ENCODE assay signal across 8 cellular contexts in genomic region chr21:37267269-37268185, GRCh38. TPM values are rescaled to one million over a fixed set of nuclear protein-coding genes. Genes with fewer than 3 reads are reported as not detected.
A peak's percentile ranks its signal among the peaks of the same experiment; 100 is the strongest.
DNase-seq lines count a peak whose midpoint lies in the region; ATAC-seq, FAIRE-seq and TF ChIP-seq lines count a peak whose summit lies in the region.

Gene VPS26C, minus strand, starts transcription at chr21:37267334. Its CDS starts 40 bp downstream, at chr21:37267294.

- TF ChIP-seq CTCF in WI38 (IDR thresholded peaks at IDR 0.05; ENCODE audit: low read depth, low read length): no peak
- TF ChIP-seq CTCF in bronchial epithelial cell (IDR thresholded peaks at IDR 0.05; ENCODE audit: insufficient read depth, low read length, severe bottlenecking): no peak

- DNase-seq in ACHN: peak; percentile 98
- peak; percentile 98 for DNase-seq in NCI-H2227 treated with DMSO at 0.1 percent for 48 hours (lab: John Stamatoyannopoulos, UW)
- peak; percentile 98 for DNase-seq in bronchial epithelial cell (ENCODE audit: low read depth)
- peak; percentile 90 for DNase-seq in iPS-NIHi11 (ENCODE audit: low spot score)
- DNase-seq in small intestine: peak; percentile 99

- H3K9me3 ChIP-seq in small intestine (ENCODE audit: control insufficient read depth, low read depth): no peaks in the 10 kb centered on the region

- in situ Hi-C loops in ACHN (cut with HindIII; ENCODE audit: low pct_ligation_motif_present, low pct_unique_long_range_greater_than_20kb, low sequenced_read_pairs): no loop called here

- peak within 1 kb of the TSS; percentile 98 for H3K27ac ChIP-seq in small intestine (ENCODE audit: low read depth in 1 of 2, low read length in 1 of 2)

- peaks cover 0 to 6% of the 10 kb centered on the region in 2 donors for H3K4me1 ChIP-seq in small intestine (ENCODE audit: control insufficient read depth in 2 of 2, insufficient read depth in 1 of 2, low read depth in 1 of 2, low read length in 1 of 2)

- peak within 1 kb of the TSS; percentile 85 for H3K4me3 ChIP-seq in WI38 (ENCODE audit: low read depth, low read length)
- peak within 1 kb of the TSS; percentile 71 for H3K4me3 ChIP-seq in bronchial epithelial cell (ENCODE audit: low read depth, low read length)
- H3K4me3 ChIP-seq in small intestine (ENCODE audit: low read depth in 1 of 2, low read length in 2 of 2): peak within 1 kb of the TSS; percentile 72 to 79

- H3K27me3 ChIP-seq in bronchial epithelial cell (ENCODE audit: control insufficient read depth, insufficient read depth, low read length) (no peaks in the 10 kb centered on the region), small intestine (ENCODE audit: control insufficient read depth in 2 of 2, insufficient read depth in 2 of 2, low read length in 2 of 2) (no peaks in the 10 kb centered on the region)

- ATAC-seq in GM18907 (IDR thresholded peaks at IDR 0.05; ENCODE audit: unreplicated experiment) (peak; percentile 92), HG03159 (IDR thresholded peaks at IDR 0.05; ENCODE audit: unreplicated experiment) (peak; percentile 91)

- no peak for FAIRE-seq in bronchial epithelial cell (lab: Jason Lieb, UNC)
- peak; percentile 5 for FAIRE-seq in small intestine (lab: Jason Lieb, UNC)

- WGBS in small intestine, 3 donors: 0 to 1% (median 1%) methylated on average over 72 to 86 of the region's 86 CpGs

- H3K36me3 ChIP-seq in bronchial epithelial cell (ENCODE audit: control insufficient read depth, insufficient read depth, low read length) (peaks cover 1% of the 10 kb centered on the region), small intestine (ENCODE audit: control insufficient read depth in 2 of 2, insufficient read depth in 2 of 2, low read length in 2 of 2) (no peaks in the 10 kb centered on the region)

RNA-seq across cellular contexts. Expression of gene VPS26C, which starts in this region (rescaled TPM):
- 50.4 and 50.5 TPM in 2 replicates for total RNA-seq in bronchial epithelial cell
- polyA plus RNA-seq in small intestine: 10 to 100 TPM; 28.2 to 48.1 (median 43.4) TPM

Comparison
In these comparisons a context has a peak if more than half of its experiments do, and no peak if none do; other contexts are left out.
1. Peak in every context shown above with its lines: DNase-seq, ATAC-seq, H3K4me3 ChIP-seq and H3K27ac ChIP-seq.